Comparison of ENCODE assay signal across 8 cellular contexts in the genomic region with DNA sequence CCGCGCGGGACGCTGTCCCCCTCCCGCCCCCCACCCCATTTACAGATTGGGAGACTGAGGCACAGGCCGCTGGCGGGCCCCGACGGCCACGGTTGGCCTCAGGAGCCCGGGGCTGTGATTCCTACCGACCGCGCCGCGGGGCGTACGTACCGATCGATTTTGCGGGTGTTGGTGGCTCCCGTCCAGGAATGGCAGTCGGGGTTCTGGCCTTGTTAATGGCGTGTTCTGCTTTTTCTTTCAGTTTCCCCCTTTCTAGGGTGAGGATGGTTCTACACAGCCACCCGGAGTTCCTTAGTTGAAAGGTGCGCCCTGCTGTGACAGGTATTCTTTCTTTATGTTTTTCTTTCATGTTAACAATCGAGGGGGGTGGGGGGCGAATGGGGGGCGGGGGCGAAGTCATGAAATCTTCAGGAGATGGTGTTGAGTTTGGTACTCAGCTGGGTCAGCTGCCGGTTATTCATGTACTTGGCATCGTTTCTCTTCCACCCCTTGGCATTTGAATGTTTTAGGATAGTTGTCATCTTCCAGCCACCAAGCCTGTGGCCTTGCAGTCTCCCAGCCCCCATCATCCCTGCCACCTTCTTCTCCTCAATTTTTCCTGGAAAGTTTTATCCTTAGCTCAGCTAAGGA.
DNase-seq lines count a peak whose midpoint lies in the region; ATAC-seq and TF ChIP-seq lines count a peak whose summit lies in the region.

No MANE protein-coding gene starts in this region.

- H3K27me3 Mint-ChIP-seq in activated naive CD4-positive, alpha-beta T cell treated with anti-CD3 and anti-CD28 coated beads, Interleukin-2, amount 10 ng/mL, durations not matched to agents 7 days and 5 days, result no peaks in the 10 kb centered on the region

- CTCF ChIA-PET in activated naive CD4-positive, alpha-beta T cell treated with anti-CD3 and anti-CD28 coated beads, Interleukin-2, amount 10 ng/mL, durations not matched to agents 7 days and 5 days (lab: Charles Lee), result interaction anchor here (5.7 to 6.0 kb wide), 2 partner anchors 65 to 74 kb away, joined by 33 to 183 read pairs; no protein-coding TSS in a partner anchor

- H3K36me3 ChIP-seq in OCI-LY1 (ENCODE audit: insufficient read depth, low read length), result peaks cover 9% of the 10 kb centered on the region; the same call in 1 of the 2 replicates
- H3K36me3 ChIP-seq in parathyroid adenoma (ENCODE audit: control insufficient read depth, insufficient read depth, low read length), result no peaks in the 10 kb centered on the region

- TF ChIP-seq CTCF in OCI-LY1 (IDR thresholded peaks at IDR 0.05; ENCODE audit: low read length) (no peak), parathyroid adenoma (IDR thresholded peaks at IDR 0.05) (no peak)

- H3K4me3 ChIP-seq in OCI-LY1 (ENCODE audit: low read depth, low read length, poor library complexity, severe bottlenecking) (peak overlapping the region; percentile 91), parathyroid adenoma (ENCODE audit: low read depth, low read length) (peak overlapping the region; percentile 73)

- no peaks in the 10 kb centered on the region for H4K20me1 ChIP-seq in OCI-LY1 (ENCODE audit: insufficient read depth, low read length)

- no peak overlapping the region for H3K27ac ChIP-seq in OCI-LY1 (ENCODE audit: low read depth, low read length, poor library complexity, severe bottlenecking)
- peak overlapping the region; percentile 29 for H3K27ac ChIP-seq in parathyroid adenoma

- no peaks in the 10 kb centered on the region for H3F3A ChIP-seq in OCI-LY1 (ENCODE audit: insufficient read depth, low read length)

- H3K9ac ChIP-seq in OCI-LY1 (ENCODE audit: low read length) (peak overlapping the region; percentile 84), parathyroid adenoma (peak overlapping the region; percentile 64)

- peak overlapping the region; percentile 80 for H3K4me3 Mint-ChIP-seq in activated naive CD4-positive, alpha-beta T cell treated with anti-CD3 and anti-CD28 coated beads, Interleukin-2, amount 10 ng/mL, durations not matched to agents 7 days and 5 days

- peak overlapping the region; percentile 92 for H3K27ac Mint-ChIP-seq in activated naive CD4-positive, alpha-beta T cell treated with anti-CD3 and anti-CD28 coated beads, Interleukin-2, amount 10 ng/mL, durations not matched to agents 7 days and 5 days

- no peaks in the 10 kb centered on the region for H3K9me3 Mint-ChIP-seq in activated naive CD4-positive, alpha-beta T cell treated with anti-CD3 and anti-CD28 coated beads, Interleukin-2, amount 10 ng/mL, durations not matched to agents 7 days and 5 days

- no peak overlapping the region for H2AFZ ChIP-seq in OCI-LY1 (ENCODE audit: low read length)
- peak overlapping the region; percentile 56 for H2AFZ ChIP-seq in parathyroid adenoma

- H3K4me2 ChIP-seq in OCI-LY1 (ENCODE audit: low read length), result peak overlapping the region; percentile 79
- H3K4me2 ChIP-seq in parathyroid adenoma (ENCODE audit: low read length), result peak overlapping the region; percentile 86

- H3K79me2 ChIP-seq in OCI-LY1 (ENCODE audit: insufficient read depth, low read length) (no peaks in the 10 kb centered on the region), parathyroid adenoma (peaks cover 5% of the 10 kb centered on the region)

- DNase-seq in NCI-H146 (lab: John Stamatoyannopoulos, UW) (peak; percentile 21), NCI-H146 treated with DMSO at 0.1 percent for 48 hours (lab: John Stamatoyannopoulos, UW; ENCODE audit: unreplicated experiment) (no peak), head of caudate nucleus (peak in 34 of 42 donors; percentile 14 to 62 (median 33)), DMS79 treated with DMSO at 0.1 percent for 48 hours (lab: John Stamatoyannopoulos, UW) (no peak)
- DNase-seq in activated naive CD4-positive, alpha-beta T cell treated with anti-CD3 and anti-CD28 coated beads, Interleukin-2, amount 10 ng/mL, durations not matched to agents 7 days and 5 days, result peak; percentile 74

- H3K4me1 ChIP-seq in OCI-LY1 (ENCODE audit: insufficient read depth, low read length, severe bottlenecking) (peaks cover 42% of the 10 kb centered on the region), parathyroid adenoma (peaks cover 5% of the 10 kb centered on the region)

- H3K4me1 Mint-ChIP-seq in activated naive CD4-positive, alpha-beta T cell treated with anti-CD3 and anti-CD28 coated beads, Interleukin-2, amount 10 ng/mL, durations not matched to agents 7 days and 5 days, result peaks cover 46% of the 10 kb centered on the region

- ATAC-seq in GM21381 (IDR thresholded peaks at IDR 0.05; ENCODE audit: unreplicated experiment), result no peak

- H3K27me3 ChIP-seq in OCI-LY1 (ENCODE audit: insufficient read depth, low read length), result no peaks in the 10 kb centered on the region
- no peaks in the 10 kb centered on the region for H3K27me3 ChIP-seq in parathyroid adenoma (ENCODE audit: control insufficient read depth, insufficient read depth, low read length)

- H3K9me2 ChIP-seq in OCI-LY1 (ENCODE audit: low read depth, low read length), result no peaks in the 10 kb centered on the region

- H3K36me3 Mint-ChIP-seq in activated naive CD4-positive, alpha-beta T cell treated with anti-CD3 and anti-CD28 coated beads, Interleukin-2, amount 10 ng/mL, durations not matched to agents 7 days and 5 days, result peaks cover 49% of the 10 kb centered on the region

- intact Hi-C loops in head of caudate nucleus (cut with DNase I), result loop anchor here (5.0 to 10.0 kb wide), 2 partner anchors 62 to 675 kb away; a partner anchor contains a TSS

- H3K9me3 ChIP-seq in OCI-LY1 (ENCODE audit: low read length) (no peaks in the 10 kb centered on the region), parathyroid adenoma (ENCODE audit: control insufficient read depth, low read length) (no peaks in the 10 kb centered on the region)

Comparison
In these comparisons a context has a peak if more than half of its experiments do, and no peak if none do; other contexts are left out.
1. DNase-seq: peak in NCI-H146 (single experiment), activated naive CD4-positive, alpha-beta T cell treated with anti-CD3 and anti-CD28 coated beads, Interleukin-2, amount 10 ng/mL, durations not matched to agents 7 days and 5 days (single experiment) and head of caudate nucleus (34 of 42); none in NCI-H146 treated with DMSO at 0.1 percent for 48 hours (single experiment) and DMS79 treated with DMSO at 0.1 percent for 48 hours (single experiment).